Comparison of ENCODE assay signal across 1 cellular context in genomic region chrX:47649781-47650163, GRCh38.
TF ChIP-seq lines count a peak whose summit lies in the region.

No MANE protein-coding gene starts in this region.

TF ChIP-seq in GM12878, 131 proteins besides CTCF, POLR2A, EP300 and RAD21:
- TF ChIP-seq POLR2AphosphoS2 (IDR thresholded peaks at IDR 0.05; ENCODE audit: low read depth, low read length) (0 out of 2 replicates have a peak, but pooled peaks have one; percentile 6), NR2F1 (conservative IDR thresholded peaks at IDR 0.05) (no peak), ZNF384 (IDR thresholded peaks at IDR 0.05; ENCODE audit: borderline replicate concordance, low read depth, low read length) (no peak)
